ENCODE assay signal across 7 cellular contexts in the genomic region with DNA sequence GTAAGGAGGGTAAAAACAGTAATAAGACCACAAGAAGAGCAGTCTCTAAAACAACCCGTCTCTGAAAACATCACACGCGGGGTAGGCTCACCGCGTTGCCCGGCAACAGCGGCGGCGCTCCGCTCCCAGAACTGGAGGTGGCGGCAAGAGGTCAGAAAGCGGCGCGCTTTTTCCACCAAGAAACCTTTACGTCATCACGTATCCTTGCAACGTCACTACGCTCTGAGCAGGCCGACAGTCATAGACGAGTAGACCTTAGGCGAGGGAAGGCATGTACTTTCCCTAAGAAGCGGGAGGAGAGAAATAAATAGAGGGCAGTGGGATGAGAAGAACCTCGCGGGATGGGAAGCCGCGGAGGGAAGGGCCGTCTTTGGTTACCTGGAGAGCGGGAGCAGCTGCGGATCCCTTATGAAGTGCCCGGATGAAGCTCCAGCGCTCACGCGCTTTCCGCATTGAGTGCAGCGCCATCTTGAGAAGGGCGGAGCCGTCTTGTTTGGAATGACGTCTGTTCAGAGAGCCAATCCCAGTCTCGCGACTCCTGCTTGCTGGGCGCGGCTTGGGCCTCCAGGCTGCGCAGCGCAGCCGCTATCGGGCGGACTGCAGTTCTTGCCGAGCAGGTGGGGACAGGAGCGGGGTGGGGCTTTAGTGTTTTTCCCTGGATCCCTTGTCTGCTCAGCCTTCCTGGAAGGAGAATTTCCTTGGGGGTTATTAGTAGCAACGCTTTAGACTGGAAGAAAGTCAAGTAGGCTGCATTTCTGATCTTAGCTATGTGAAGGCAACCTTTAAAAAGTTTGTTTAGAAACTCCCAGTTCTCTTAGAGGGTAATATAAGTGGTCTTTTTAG. TPM values are rescaled to one million over a fixed set of nuclear protein-coding genes. Genes with fewer than 3 reads are reported as not detected.
DNase-seq lines count a peak whose midpoint lies in the region; ATAC-seq and TF ChIP-seq lines count a peak whose summit lies in the region.

A gene (minus strand): TSS at position 477 of the 843 bp plus-strand sequence. CDS start 9 bp downstream, at position 468.

- H3K36me3 ChIP-seq in hepatocyte (replicated peaks; ENCODE audit: insufficient read depth, low read depth): no peaks in the 10 kb centered on the region

- H3K4me3 ChIP-seq in astrocyte of the cerebellum (ENCODE audit: low read depth, low read length) (peak within 1 kb of the TSS; percentile 57), hepatocyte (peak within 1 kb of the TSS; percentile 51)

- H3K4me2 ChIP-seq in hepatocyte: peak within 1 kb of the TSS; percentile 81

- H3K27me3 ChIP-seq in hepatocyte: no peaks in the 10 kb centered on the region

- H3K9me3 ChIP-seq in hepatocyte (ENCODE audit: low read depth): no peaks in the 10 kb centered on the region

- H4K20me1 ChIP-seq in hepatocyte (ENCODE audit: insufficient read depth, poor library complexity, severe bottlenecking): no peaks in the 10 kb centered on the region

- peak within 1 kb of the TSS; percentile 64 for H2AFZ ChIP-seq in hepatocyte

- H3K79me2 ChIP-seq in hepatocyte: peaks cover 45% of the 10 kb centered on the region

- peak within 1 kb of the TSS; percentile 98 for H3K27ac ChIP-seq in hepatocyte

- WGBS in hepatocyte (ENCODE audit: low lambda C conversion rate, missing lambda C conversion rate): under 1% methylated on average over 50 of the region's 50 CpGs

- H3K9me2 ChIP-seq in hepatocyte (replicated peaks; ENCODE audit: insufficient read depth): no peaks in the 10 kb centered on the region

- DNase-seq in NCI-H2029 (lab: John Stamatoyannopoulos, UW) (peak; percentile 96), T-helper 22 cell (ENCODE audit: low read depth) (peak; percentile 90), astrocyte of the cerebellum (ENCODE audit: low read depth) (peak; percentile 96), hepatocyte (ENCODE audit: low spot score) (peak; percentile 98), renal cortical epithelial cell (ENCODE audit: low read depth) (peak; percentile 96)

- peak; percentile 89 for ATAC-seq in GM18508 (IDR thresholded peaks at IDR 0.05; ENCODE audit: insufficient read depth, unreplicated experiment)
- peak; percentile 92 for ATAC-seq in HG02981 (IDR thresholded peaks at IDR 0.05; ENCODE audit: unreplicated experiment)

- no peak for TF ChIP-seq CTCF in astrocyte of the cerebellum (IDR thresholded peaks at IDR 0.05; ENCODE audit: low read depth, low read length, missing control alignments)
- TF ChIP-seq CTCF in hepatocyte (IDR thresholded peaks at IDR 0.05; ENCODE audit: poor library complexity): no peak

- in situ Hi-C loops in astrocyte of the cerebellum (cut with HindIII; ENCODE audit: low sequenced_read_pairs): no loop called here

- H3K4me1 ChIP-seq in hepatocyte (ENCODE audit: insufficient read depth): peaks cover 14% of the 10 kb centered on the region

RNA-seq across cellular contexts. Expression of the gene that starts here (rescaled TPM):
- total RNA-seq in hepatocyte: 18.3 and 19.3 TPM in 2 replicates
- polyA plus RNA-seq in hepatocyte: 6.2 and 10.4 TPM in 2 replicates
- total RNA-seq in renal cortical epithelial cell: 24.3 and 24.7 TPM in 2 replicates

Comparison
In these comparisons a context has a peak if more than half of its experiments do, and no peak if none do; other contexts are left out.
1. Peak in every context shown above with its lines: DNase-seq, ATAC-seq, H3K4me3 ChIP-seq and H3K27ac ChIP-seq.